Comparison of ENCODE assay signal across 8 cellular contexts in genomic region chr14:59188461-59189280, GRCh38. TPM values are rescaled to one million over a fixed set of nuclear protein-coding genes. Genes with fewer than 3 reads are reported as not detected.
DNase-seq lines count a peak whose midpoint lies in the region; ATAC-seq and TF ChIP-seq lines count a peak whose summit lies in the region.

Gene DAAM1, plus strand, starts transcription at chr14:59188667. Its CDS starts 74,811 bp downstream, at chr14:59263478.

- H3K27ac Mint-ChIP-seq in Caco-2 (ENCODE audit: unreplicated experiment) (peak within 1 kb of the TSS; percentile 31), mesothelial cell of epicardium (peak within 1 kb of the TSS; percentile 86)

- peak within 1 kb of the TSS; percentile 96 for H3K4me3 Mint-ChIP-seq in Caco-2 (ENCODE audit: unreplicated experiment)
- peak within 1 kb of the TSS; percentile 85 for H3K4me3 Mint-ChIP-seq in mesothelial cell of epicardium

- POLR2A ChIA-PET in Caco-2 (lab: Charles Lee), result interaction anchor here (0.5 to 1.2 kb wide), 4 partner anchors 9 to 552 kb away, joined by 3 to 6 read pairs (median 3); partner anchors contain the start of genes JKAMP and L3HYPDH

- peak; percentile 87 for ATAC-seq in GM21381 (IDR thresholded peaks at IDR 0.05; ENCODE audit: unreplicated experiment)

- H3K36me3 Mint-ChIP-seq in Caco-2 (ENCODE audit: insufficient read depth, unreplicated experiment), result no peaks in the 10 kb centered on the region
- no peaks in the 10 kb centered on the region for H3K36me3 Mint-ChIP-seq in mesothelial cell of epicardium

- H3K27me3 ChIP-seq in Caco-2 (replicated peaks; ENCODE audit: control insufficient read depth, insufficient read depth, low read length) (no peaks in the 10 kb centered on the region), NT2/D1 (ENCODE audit: insufficient read depth, insufficient read length) (peaks cover 36% of the 10 kb centered on the region)

- in situ Hi-C loops in endometrial microvascular endothelial cells (cut with HindIII; ENCODE audit: inconsistent ontology term, low pct_unique_long_range_greater_than_20kb, low sequenced_read_pairs), result no loop called here

- intact Hi-C loops in Caco-2 (cut with micrococcal nuclease; ENCODE audit: unreplicated experiment), result loop anchor here (2.0 kb wide), 2 partner anchors 62 to 126 kb away; no protein-coding TSS in a partner anchor

- H3K36me3 ChIP-seq in Caco-2 (ENCODE audit: control insufficient read depth, insufficient read depth, low read length) (no peaks in the 10 kb centered on the region), NT2/D1 (ENCODE audit: insufficient read depth, insufficient read length, low read length) (no peaks in the 10 kb centered on the region)

- H3K27me3 Mint-ChIP-seq in Caco-2 (ENCODE audit: insufficient read depth, unreplicated experiment) (peaks cover 2% of the 10 kb centered on the region), mesothelial cell of epicardium (ENCODE audit: low read depth) (peaks cover 7% of the 10 kb centered on the region)

- H3K9me3 Mint-ChIP-seq in Caco-2 (ENCODE audit: unreplicated experiment) (no peaks in the 10 kb centered on the region), mesothelial cell of epicardium (no peaks in the 10 kb centered on the region)

- peak; percentile 96 to 98 for DNase-seq in Caco-2
- peak in 75 of 76 experiments; percentile 27 to 97 (median 93) for DNase-seq in HUDEP-2 (lab: John Stamatoyannopoulos, UW; ENCODE audit: unreplicated experiment in 76 of 76)
- DNase-seq in NT2/D1 (ENCODE audit: low read depth, low spot score), result peak; percentile 89
- DNase-seq in activated CD8-positive, alpha-beta memory T cell treated with anti-CD3 and anti-CD28 coated beads, Interleukin-2, amount 50 U/mL, for 24 hours (ENCODE audit: extremely low read depth), result peak; percentile 91
- DNase-seq in mesothelial cell of epicardium (ENCODE audit: low spot score in 2 of 2, unreplicated experiment in 2 of 2), result peak; percentile 91 to 92
- DNase-seq in stimulated activated CD8-positive, alpha-beta memory T cell treated with anti-CD3 and anti-CD28 coated beads, Interleukin-15, amount 100 ng/mL, for 48 hours (ENCODE audit: low read depth in 2 of 2), result peak; percentile 92 to 94

- H3K9me3 ChIP-seq in Caco-2 (no peaks in the 10 kb centered on the region), NT2/D1 (ENCODE audit: insufficient read depth, low read length) (no peaks in the 10 kb centered on the region)

- BruUV-seq in Caco-2 (replicated peaks; lab: Mats Ljungman, UMichigan), result TSS peak; percentile 34

- peaks cover 11% of the 10 kb centered on the region for H3K4me1 Mint-ChIP-seq in Caco-2 (ENCODE audit: low read depth, unreplicated experiment)
- H3K4me1 Mint-ChIP-seq in mesothelial cell of epicardium, result peaks cover 32% of the 10 kb centered on the region

- peak within 1 kb of the TSS; percentile 86 for H3K9ac ChIP-seq in NT2/D1 (ENCODE audit: insufficient read length, low read depth)

- TF ChIP-seq CTCF in Caco-2 (IDR thresholded peaks at IDR 0.05; ENCODE audit: insufficient read depth in 1 of 2, low read depth in 1 of 2, low read length in 1 of 2, severe bottlenecking in 1 of 2, unreplicated experiment in 1 of 2) (no peak), mesothelial cell of epicardium (IDR thresholded peaks at IDR 0.05; ENCODE audit: unreplicated experiment) (no peak)

- H3K4me3 ChIP-seq in Caco-2 (ENCODE audit: low read depth, low read length) (peak within 1 kb of the TSS; percentile 89), NT2/D1 (ENCODE audit: insufficient read length, low read depth) (peak within 1 kb of the TSS; percentile 78)

- CTCF ChIA-PET in Caco-2 (lab: Charles Lee), result interaction anchor here (0.6 to 1.4 kb wide), 8 partner anchors 27 to 701 kb away, joined by 3 to 5 read pairs (median 3); no protein-coding TSS in a partner anchor

- H3K4me1 ChIP-seq in Caco-2 (0 out of 2 replicates have a peak, but pooled peaks cover 5% of the 10 kb centered on the region), NT2/D1 (ENCODE audit: insufficient read depth, insufficient read length) (peaks cover 3% of the 10 kb centered on the region)

RNA-seq across cellular contexts. Expression of gene DAAM1, which starts in this region (rescaled TPM):
- total RNA-seq in Caco-2 (2022), result 35.3 and 37.3 TPM in 2 replicates
- 16.2 TPM for total RNA-seq in endometrial microvascular endothelial cells (ENCODE audit: inconsistent ontology term)
- total RNA-seq in mesothelial cell of epicardium, result 35.3 to 44.8 TPM (median 44.2 TPM) in 3 replicates

Comparison
In these comparisons a context has a peak if more than half of its experiments do, and no peak if none do; other contexts are left out.
1. Peak in every context shown above with its lines: DNase-seq, ATAC-seq and H3K4me3 ChIP-seq.